Comparison of ENCODE assay signal across 37 cellular contexts in genomic region chrX:115173181-115173580, GRCh38. TPM values are rescaled to one million over a fixed set of nuclear protein-coding genes. Genes with fewer than 3 reads are reported as not detected.
"Had no signal": no experiment of that assay in that cellular context is flagged by ENCODE, and none has a peak within 500 bp of the region (broad histone marks: within the 10 kb centered on the region; RNA-seq: fewer than 3 reads in every experiment).

No MANE protein-coding gene starts in this region.

- H3K36me3 ChIP-seq: adrenal gland, MG63 had no signal

- H3K27me3 ChIP-seq: adrenal gland, MG63 had no signal

- H2AFZ ChIP-seq: PC-9 had no signal

- H3K9me3 Mint-ChIP-seq: activated CD4-positive, alpha-beta T cell treated with anti-CD3 and anti-CD28 coated beads, Interleukin-2, amount 10 ng/mL, durations not matched to agents 24 days and 14 days; activated naive CD4-positive, alpha-beta T cell treated with anti-CD3 and anti-CD28 coated beads, Interleukin-2, amount 50 U/mL, for 24 hours; activated naive CD8-positive, alpha-beta T cell treated with anti-CD3 and anti-CD28 coated beads, Interleukin-2, amount 10 ng/mL, durations not matched to agents 7 days and 5 days; activated T-cell treated with anti-CD3 and anti-CD28 coated beads, Interleukin-2, amount 50 U/mL, for 24 hours; activated T-helper 2 cell treated with anti-CD3 and anti-CD28 coated beads, Interferon-gamma antibody, Interleukin-2, Interleukin-4, amounts not matched to agents 10 μg/mL and 5 μg/mL and 100 μg/mL, durations not matched to agents 14 hours and 24 hours and 36 hours; brain had no signal

- H3K27ac ChIP-seq: adrenal gland, PC-9, RWPE1, VCaP had no signal

- H3K27ac Mint-ChIP-seq: activated CD4-positive, alpha-beta T cell treated with anti-CD3 and anti-CD28 coated beads, Interleukin-2, amount 10 ng/mL, durations not matched to agents 24 days and 14 days; activated CD8-positive, alpha-beta T cell treated with anti-CD3 and anti-CD28 coated beads, Interleukin-2, amount 10 ng/mL, durations not matched to agents 7 days and 5 days; activated naive CD4-positive, alpha-beta T cell treated with anti-CD3 and anti-CD28 coated beads, Interleukin-2, amount 50 U/mL, for 24 hours; activated naive CD8-positive, alpha-beta T cell treated with anti-CD3 and anti-CD28 coated beads, Interleukin-2, amount 10 ng/mL, durations not matched to agents 7 days and 5 days; activated T-cell treated with anti-CD3 and anti-CD28 coated beads, Interleukin-2, amount 50 U/mL, for 24 hours; activated T-helper 2 cell treated with anti-CD3 and anti-CD28 coated beads, Interferon-gamma antibody, Interleukin-2, Interleukin-4, amounts not matched to agents 10 μg/mL and 5 μg/mL and 100 μg/mL, durations not matched to agents 14 hours and 24 hours and 36 hours; brain had no signal

- H3K4me3 Mint-ChIP-seq: activated CD4-positive, alpha-beta T cell treated with anti-CD3 and anti-CD28 coated beads, Interleukin-2, amount 10 ng/mL, durations not matched to agents 24 days and 14 days; activated CD8-positive, alpha-beta T cell treated with anti-CD3 and anti-CD28 coated beads, Interleukin-2, amount 10 ng/mL, durations not matched to agents 7 days and 5 days; activated naive CD4-positive, alpha-beta T cell treated with anti-CD3 and anti-CD28 coated beads, Interleukin-2, amount 50 U/mL, for 24 hours; activated naive CD8-positive, alpha-beta T cell treated with anti-CD3 and anti-CD28 coated beads, Interleukin-2, amount 10 ng/mL, durations not matched to agents 7 days and 5 days; activated T-cell treated with anti-CD3 and anti-CD28 coated beads, Interleukin-2, amount 50 U/mL, for 24 hours; brain had no signal

- H3K36me3 Mint-ChIP-seq: activated naive CD4-positive, alpha-beta T cell treated with anti-CD3 and anti-CD28 coated beads, Interleukin-2, amount 50 U/mL, for 24 hours; activated naive CD8-positive, alpha-beta T cell treated with anti-CD3 and anti-CD28 coated beads, Interleukin-2, amount 10 ng/mL, durations not matched to agents 7 days and 5 days had no signal

- DNase-seq: activated CD4-positive, alpha-beta T cell treated with anti-CD3 and anti-CD28 coated beads, Interleukin-2, amount 10 ng/mL, durations not matched to agents 24 days and 14 days; activated CD4-positive, alpha-beta T cell treated with anti-CD3 and anti-CD28 coated beads, Interleukin-2, amount 50 U/mL, for 48 hours; activated CD4-positive, CD25-positive, alpha-beta regulatory T cell; activated CD8-positive, alpha-beta T cell treated with anti-CD3 and anti-CD28 coated beads, Interleukin-2, amount 10 ng/mL, durations not matched to agents 7 days and 5 days; activated gamma-delta T cell; activated naive CD4-positive, alpha-beta T cell treated with Interleukin-2 at 50 U/mL for 16 hours; activated naive CD8-positive, alpha-beta T cell treated with anti-CD3 and anti-CD28 coated beads, Interleukin-2, amount 10 ng/mL, durations not matched to agents 7 days and 5 days; activated T-cell treated with anti-CD3 and anti-CD28 coated beads, Interleukin-2, amount 50 U/mL, for 24 hours; adrenal gland; caudate nucleus; cerebellar nuclear complex; Karpas-422; KBM-7; MG63; MV-4-11; NCI-H1092; NCI-H146; NCI-H187; NCI-H2029 treated with DMSO at 0.1 percent for 48 hours; NCI-H2107; NCI-H226; NCI-H446 treated with DMSO at 0.1 percent for 48 hours; NCI-H69; NK-92 treated with Interleukin-12 subunit alpha and Interleukin-12 subunit beta, amount 100 ng/mL, for 24 hours; PC-9; Right ventricle myocardium superior; SW 1271; T-helper 1 cell; T-helper 2 cell; T-helper 9 cell had no signal

- H3K4me1 Mint-ChIP-seq: activated CD4-positive, alpha-beta T cell treated with anti-CD3 and anti-CD28 coated beads, Interleukin-2, amount 10 ng/mL, durations not matched to agents 24 days and 14 days; activated naive CD4-positive, alpha-beta T cell treated with anti-CD3 and anti-CD28 coated beads, Interleukin-2, amount 50 U/mL, for 24 hours; activated naive CD8-positive, alpha-beta T cell treated with anti-CD3 and anti-CD28 coated beads, Interleukin-2, amount 10 ng/mL, durations not matched to agents 7 days and 5 days; brain had no signal

- H3K27me3 Mint-ChIP-seq: activated CD4-positive, alpha-beta T cell treated with anti-CD3 and anti-CD28 coated beads, Interleukin-2, amount 10 ng/mL, durations not matched to agents 24 days and 14 days; activated naive CD4-positive, alpha-beta T cell treated with anti-CD3 and anti-CD28 coated beads, Interleukin-2, amount 50 U/mL, for 24 hours; brain had no signal

- H3K4me3 ChIP-seq: adrenal gland, MG63, PC-9 had no signal

- ATAC-seq: activated CD8-positive, alpha-beta T cell treated with anti-CD3 and anti-CD28 coated beads, Interleukin-2, amount 10 ng/mL, durations not matched to agents 7 days and 5 days had no signal

- H3K4me1 ChIP-seq: adrenal gland had no signal

- H3K4me2 ChIP-seq: PC-9 had no signal

- H3K9me3 ChIP-seq: adrenal gland, MG63 had no signal

RNA-seq across cellular contexts. Expression of gene RBMXL3, which starts 16.0 kb away (rescaled TPM):
- total RNA-seq: activated CD4-positive, alpha-beta T cell treated with anti-CD3 and anti-CD28 coated beads, Interleukin-2, amount 10 ng/mL, durations not matched to agents 24 days and 14 days; activated CD8-positive, alpha-beta T cell treated with anti-CD3 and anti-CD28 coated beads, Interleukin-2, amount 10 ng/mL, durations not matched to agents 7 days and 5 days; activated naive CD8-positive, alpha-beta T cell treated with anti-CD3 and anti-CD28 coated beads, Interleukin-2, amount 10 ng/mL, durations not matched to agents 7 days and 5 days; activated T-helper 2 cell treated with anti-CD3 and anti-CD28 coated beads, Interferon-gamma antibody, Interleukin-2, Interleukin-4, amounts not matched to agents 10 μg/mL and 5 μg/mL and 100 μg/mL, durations not matched to agents 14 hours and 24 hours and 36 hours; adrenal gland; bronchial epithelial cell; OCI-LY7; PC-9; Right ventricle myocardium superior had no signal
- polyA plus RNA-seq: adrenal gland had no signal
